Comparison of ENCODE assay signal across 29 cellular contexts in the genomic region with DNA sequence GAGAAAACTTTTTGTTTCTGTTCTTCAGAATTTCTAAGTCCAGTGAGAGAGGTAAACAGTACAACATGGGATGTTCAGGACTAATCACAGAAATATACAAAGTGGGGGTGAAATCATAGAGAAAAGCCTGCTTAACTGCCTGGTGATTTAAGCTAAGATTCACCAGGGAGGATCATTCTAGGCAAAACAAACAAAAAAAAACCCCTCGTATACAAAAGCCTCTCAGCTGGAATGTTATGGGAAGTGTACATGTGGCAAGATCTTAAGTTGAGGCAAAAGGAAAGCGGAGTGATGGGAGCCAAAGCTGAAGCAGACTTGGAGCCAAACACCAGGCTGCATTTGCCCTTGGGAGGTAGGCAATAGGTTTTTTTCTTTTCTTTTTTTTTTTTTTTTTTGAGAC. TPM values are rescaled to one million over a fixed set of nuclear protein-coding genes. Genes with fewer than 3 reads are reported as not detected.
"Had no signal": no experiment of that assay in that cellular context is flagged by ENCODE, and none has a peak within 500 bp of the region (broad histone marks: within the 10 kb centered on the region; RNA-seq: fewer than 3 reads in every experiment).

No MANE protein-coding gene starts in this region.

- H3K4me1 ChIP-seq: Peyer's patch had no signal

- H3K36me3 Mint-ChIP-seq: activated naive CD4-positive, alpha-beta T cell treated with anti-CD3 and anti-CD28 coated beads, Interleukin-2, amount 10 ng/mL, durations not matched to agents 7 days and 5 days; activated naive CD8-positive, alpha-beta T cell treated with anti-CD3 and anti-CD28 coated beads for 36 hours had no signal

- H3K27ac Mint-ChIP-seq: activated CD4-positive, alpha-beta T cell treated with anti-CD3 and anti-CD28 coated beads for 36 hours; activated CD4-positive, alpha-beta T cell treated with anti-CD3 and anti-CD28 coated beads, Interleukin-2, amount 10 ng/mL, durations not matched to agents 7 days and 5 days; activated CD8-positive, alpha-beta T cell treated with anti-CD3 and anti-CD28 coated beads, Interleukin-2, amount 10 ng/mL, durations not matched to agents 7 days and 5 days; activated naive CD4-positive, alpha-beta T cell treated with anti-CD3 and anti-CD28 coated beads, Interleukin-2, amount 10 ng/mL, durations not matched to agents 7 days and 5 days; activated naive CD8-positive, alpha-beta T cell treated with anti-CD3 and anti-CD28 coated beads for 36 hours; activated T-cell treated with anti-CD3 and anti-CD28 coated beads, Interleukin-2, amount 50 U/mL, for 24 hours; activated T-helper 2 cell treated with anti-CD3 and anti-CD28 coated beads, Interferon-gamma antibody, Interleukin-2, Interleukin-4, amounts not matched to agents 10 μg/mL and 5 μg/mL and 100 μg/mL, durations not matched to agents 14 hours and 24 hours and 36 hours; T-helper 1 cell treated with Interleukin-12 subunit alpha and Interleukin-12 subunit beta and Interleukin-4 antibody, amounts not matched to agents 30 μg/mL and 1 μg/mL, for 36 hours; T-helper 2 cell treated with Interferon-gamma antibody and Interleukin-4, amounts not matched to agents 5 μg/mL and 100 μg/mL, for 36 hours had no signal

- H3K9me3 Mint-ChIP-seq: activated CD4-positive, alpha-beta T cell treated with anti-CD3 and anti-CD28 coated beads, Interleukin-2, amount 10 ng/mL, durations not matched to agents 7 days and 5 days; activated naive CD4-positive, alpha-beta T cell treated with anti-CD3 and anti-CD28 coated beads, Interleukin-2, amount 10 ng/mL, durations not matched to agents 7 days and 5 days; activated naive CD8-positive, alpha-beta T cell treated with anti-CD3 and anti-CD28 coated beads for 36 hours; activated T-cell treated with anti-CD3 and anti-CD28 coated beads, Interleukin-2, amount 50 U/mL, for 24 hours; activated T-helper 2 cell treated with anti-CD3 and anti-CD28 coated beads, Interferon-gamma antibody, Interleukin-2, Interleukin-4, amounts not matched to agents 10 μg/mL and 5 μg/mL and 100 μg/mL, durations not matched to agents 14 hours and 24 hours and 36 hours; T-helper 1 cell treated with Interleukin-12 subunit alpha and Interleukin-12 subunit beta and Interleukin-4 antibody, amounts not matched to agents 30 μg/mL and 1 μg/mL, for 36 hours; T-helper 2 cell treated with Interferon-gamma antibody and Interleukin-4, amounts not matched to agents 5 μg/mL and 100 μg/mL, for 36 hours had no signal

- H3K4me1 Mint-ChIP-seq: activated CD4-positive, alpha-beta T cell treated with anti-CD3 and anti-CD28 coated beads for 36 hours; activated CD4-positive, alpha-beta T cell treated with anti-CD3 and anti-CD28 coated beads, Interleukin-2, amount 10 ng/mL, durations not matched to agents 7 days and 5 days; activated naive CD4-positive, alpha-beta T cell treated with anti-CD3 and anti-CD28 coated beads, Interleukin-2, amount 10 ng/mL, durations not matched to agents 7 days and 5 days had no signal

- DNase-seq: activated CD4-positive, alpha-beta T cell treated with anti-CD3 and anti-CD28 coated beads for 36 hours; activated CD4-positive, alpha-beta T cell treated with anti-CD3 and anti-CD28 coated beads, Interleukin-2, amount 10 ng/mL, durations not matched to agents 7 days and 5 days; activated CD4-positive, alpha-beta T cell treated with anti-CD3 and anti-CD28 coated beads, Interleukin-2, amount 50 U/mL, for 48 hours; activated CD8-positive, alpha-beta T cell treated with anti-CD3 and anti-CD28 coated beads, Interleukin-2, amount 10 ng/mL, durations not matched to agents 7 days and 5 days; activated gamma-delta T cell; activated naive CD4-positive, alpha-beta T cell treated with anti-CD3 and anti-CD28 coated beads, Interleukin-2, amount 10 ng/mL, durations not matched to agents 7 days and 5 days; activated naive CD8-positive, alpha-beta T cell treated with anti-CD3 and anti-CD28 coated beads for 36 hours; activated T-cell treated with anti-CD3 and anti-CD28 coated beads, Interleukin-2, amount 50 U/mL, for 24 hours; amniotic stem cell; aorta; NCI-H1105; NCI-H1417 treated with DMSO at 0.1 percent for 48 hours; NCI-H187 treated with DMSO at 0.1 percent for 48 hours; NCI-H2081; NCI-H345; NCI-H526; NCI-H748 treated with DMSO at 0.1 percent for 48 hours; NK-92 treated with Interleukin-12 subunit alpha and Interleukin-12 subunit beta, amount 100 ng/mL, for 24 hours; PC-3; Peyer's patch; RPMI8226; SHP77 treated with DMSO at 0.1 percent for 48 hours; SK-N-SH had no signal

- H3K9me3 ChIP-seq: Peyer's patch, SJSA1, SK-N-SH had no signal

- H3K4me3 Mint-ChIP-seq: activated CD4-positive, alpha-beta T cell treated with anti-CD3 and anti-CD28 coated beads for 36 hours; activated CD4-positive, alpha-beta T cell treated with anti-CD3 and anti-CD28 coated beads, Interleukin-2, amount 10 ng/mL, durations not matched to agents 7 days and 5 days; activated CD8-positive, alpha-beta T cell treated with anti-CD3 and anti-CD28 coated beads, Interleukin-2, amount 10 ng/mL, durations not matched to agents 7 days and 5 days; activated naive CD4-positive, alpha-beta T cell treated with anti-CD3 and anti-CD28 coated beads, Interleukin-2, amount 10 ng/mL, durations not matched to agents 7 days and 5 days; activated naive CD8-positive, alpha-beta T cell treated with anti-CD3 and anti-CD28 coated beads for 36 hours; activated T-cell treated with anti-CD3 and anti-CD28 coated beads, Interleukin-2, amount 50 U/mL, for 24 hours; T-helper 1 cell treated with Interleukin-12 subunit alpha and Interleukin-12 subunit beta and Interleukin-4 antibody, amounts not matched to agents 30 μg/mL and 1 μg/mL, for 36 hours; T-helper 2 cell treated with Interferon-gamma antibody and Interleukin-4, amounts not matched to agents 5 μg/mL and 100 μg/mL, for 36 hours had no signal

- H3K4me3 ChIP-seq: K562, Peyer's patch, SJSA1 had no signal

- ATAC-seq: activated CD4-positive, alpha-beta T cell treated with anti-CD3 and anti-CD28 coated beads for 36 hours; activated CD4-positive, CD25-positive, alpha-beta regulatory T cell treated with anti-CD3 and anti-CD28 coated beads, Interleukin-2, amount 50 U/mL, for 24 hours; activated CD8-positive, alpha-beta T cell treated with anti-CD3 and anti-CD28 coated beads, Interleukin-2, amount 10 ng/mL, durations not matched to agents 7 days and 5 days; K562; PC-3 had no signal

- H3K27me3 ChIP-seq: Peyer's patch, SJSA1 had no signal

- H3K4me2 ChIP-seq: SK-N-SH had no signal

- H3K27ac ChIP-seq: Peyer's patch, SJSA1 had no signal

- H3K36me3 ChIP-seq: Peyer's patch, SJSA1 had no signal

RNA-seq across cellular contexts. Expression of gene TJP1, which starts 40.0 kb away (rescaled TPM):
- total RNA-seq: activated CD4-positive, alpha-beta T cell treated with anti-CD3 and anti-CD28 coated beads, Interleukin-2, amount 10 ng/mL, durations not matched to agents 7 days and 5 days; activated CD8-positive, alpha-beta T cell treated with anti-CD3 and anti-CD28 coated beads, Interleukin-2, amount 10 ng/mL, durations not matched to agents 7 days and 5 days; activated naive CD8-positive, alpha-beta T cell treated with anti-CD3 and anti-CD28 coated beads for 36 hours; activated T-helper 2 cell treated with anti-CD3 and anti-CD28 coated beads, Interferon-gamma antibody, Interleukin-2, Interleukin-4, amounts not matched to agents 10 μg/mL and 5 μg/mL and 100 μg/mL, durations not matched to agents 14 hours and 24 hours and 36 hours had no signal
